Comparison of ENCODE assay signal across 9 cellular contexts in genomic region chr6:165663283-165663735, GRCh38. TPM values are rescaled to one million over a fixed set of nuclear protein-coding genes. Genes with fewer than 3 reads are reported as not detected.
A peak's percentile ranks its signal among the peaks of the same experiment; 100 is the strongest.
DNase-seq lines count a peak whose midpoint lies in the region; ATAC-seq and TF ChIP-seq lines count a peak whose summit lies in the region.
"Had no signal": no experiment of that assay in that cellular context is flagged by ENCODE, and none has a peak within 500 bp of the region (broad histone marks: within the 10 kb centered on the region; RNA-seq: fewer than 3 reads in every experiment).

No MANE protein-coding gene starts in this region.

- peak overlapping the region in 1 of 2 donors; percentile 48 for H3K27ac Mint-ChIP-seq in stimulated activated naive CD8-positive, alpha-beta T cell treated with anti-CD3 and anti-CD28 coated beads, Interleukin-15, amount 100 ng/mL, for 72 hours
- H3K27ac Mint-ChIP-seq in stimulated activated effector memory CD8-positive, alpha-beta T cell treated with anti-CD3 and anti-CD28 coated beads, Interleukin-12 subunit alpha, Interleukin-12 subunit beta, amount 100 ng/mL, for 72 hours: no peak overlapping the region

- H3K36me3 ChIP-seq in HUES48 (ENCODE audit: control insufficient read depth, insufficient read depth, low read length) (no peaks in the 10 kb centered on the region), brain microvascular endothelial cell (replicated peaks) (no peaks in the 10 kb centered on the region)

- H3K36me3 Mint-ChIP-seq in stimulated activated effector memory CD8-positive, alpha-beta T cell treated with anti-CD3 and anti-CD28 coated beads, Interleukin-12 subunit alpha, Interleukin-12 subunit beta, amount 100 ng/mL, for 72 hours: no peaks in the 10 kb centered on the region

- H3K27me3 Mint-ChIP-seq in stimulated activated naive CD8-positive, alpha-beta T cell treated with anti-CD3 and anti-CD28 coated beads, Interleukin-15, amount 100 ng/mL, for 72 hours: peaks cover 61% of the 10 kb centered on the region

- H3K27ac ChIP-seq in HUES48 (ENCODE audit: low read depth, low read length): no peak overlapping the region
- peak overlapping the region; percentile 42 for H3K27ac ChIP-seq in brain microvascular endothelial cell

- no peak for TF ChIP-seq CTCF in brain microvascular endothelial cell (IDR thresholded peaks at IDR 0.05; ENCODE audit: low read depth, low read length, missing control alignments)

- H3K27me3 ChIP-seq in HUES48 (ENCODE audit: control insufficient read depth, insufficient read depth, low read length) (peaks cover 82% of the 10 kb centered on the region), brain microvascular endothelial cell (replicated peaks) (peaks cover 7% of the 10 kb centered on the region)

- no peak overlapping the region for H3K9ac ChIP-seq in HUES48 (ENCODE audit: low read depth, low read length)

- no peak for ATAC-seq in stimulated activated naive CD8-positive, alpha-beta T cell treated with anti-CD3 and anti-CD28 coated beads, Interleukin-15, amount 100 ng/mL, for 72 hours
- ATAC-seq in GM21786 (IDR thresholded peaks at IDR 0.05; ENCODE audit: unreplicated experiment): no peak
- no peak for ATAC-seq in esophagus mucosa
- ATAC-seq in stimulated activated effector memory CD8-positive, alpha-beta T cell treated with anti-CD3 and anti-CD28 coated beads, Interleukin-12 subunit alpha, Interleukin-12 subunit beta, amount 100 ng/mL, for 72 hours: no peak
- ATAC-seq: HCT116 had no signal

- H3K4me1 ChIP-seq in HUES48 (ENCODE audit: control insufficient read depth, insufficient read depth, low read length): peaks cover 36% of the 10 kb centered on the region

- peak; percentile 46 for DNase-seq in brain microvascular endothelial cell
- DNase-seq in iPS-NIHi7 (ENCODE audit: extremely low spot score): peak; percentile 36
- DNase-seq in stimulated activated naive CD8-positive, alpha-beta T cell treated with anti-CD3 and anti-CD28 coated beads, Interleukin-15, amount 100 ng/mL, for 72 hours: no peak
- no peak for DNase-seq in stimulated activated effector memory CD8-positive, alpha-beta T cell treated with anti-CD3 and anti-CD28 coated beads, Interleukin-12 subunit alpha, Interleukin-12 subunit beta, amount 100 ng/mL, for 72 hours (ENCODE audit: low spot score in 2 of 2)

- H3K4me1 Mint-ChIP-seq in stimulated activated naive CD8-positive, alpha-beta T cell treated with anti-CD3 and anti-CD28 coated beads, Interleukin-15, amount 100 ng/mL, for 72 hours: peaks cover 17% of the 10 kb centered on the region
- H3K4me1 Mint-ChIP-seq in stimulated activated effector memory CD8-positive, alpha-beta T cell treated with anti-CD3 and anti-CD28 coated beads, Interleukin-12 subunit alpha, Interleukin-12 subunit beta, amount 100 ng/mL, for 72 hours: no peaks in the 10 kb centered on the region

- in situ Hi-C loops in brain microvascular endothelial cell (cut with HindIII; ENCODE audit: low pct_ligation_motif_present, low sequenced_read_pairs): no loop called here

- H3K4me3 ChIP-seq in HUES48 (ENCODE audit: low read depth, low read length): peak overlapping the region; percentile 56
- H3K4me3 ChIP-seq in brain microvascular endothelial cell (ENCODE audit: low read depth, low read length): peak overlapping the region; percentile 48

- no peaks in the 10 kb centered on the region for H3K9me3 ChIP-seq in HUES48 (ENCODE audit: control insufficient read depth, insufficient read depth, low read length)

- no peaks in the 10 kb centered on the region for H3K9me3 Mint-ChIP-seq in stimulated activated naive CD8-positive, alpha-beta T cell treated with anti-CD3 and anti-CD28 coated beads, Interleukin-15, amount 100 ng/mL, for 72 hours
- H3K9me3 Mint-ChIP-seq in stimulated activated effector memory CD8-positive, alpha-beta T cell treated with anti-CD3 and anti-CD28 coated beads, Interleukin-12 subunit alpha, Interleukin-12 subunit beta, amount 100 ng/mL, for 72 hours: no peaks in the 10 kb centered on the region

- peak overlapping the region; percentile 19 to 49 for H3K4me3 Mint-ChIP-seq in stimulated activated naive CD8-positive, alpha-beta T cell treated with anti-CD3 and anti-CD28 coated beads, Interleukin-15, amount 100 ng/mL, for 72 hours
- H3K4me3 Mint-ChIP-seq in stimulated activated effector memory CD8-positive, alpha-beta T cell treated with anti-CD3 and anti-CD28 coated beads, Interleukin-12 subunit alpha, Interleukin-12 subunit beta, amount 100 ng/mL, for 72 hours: no peak overlapping the region

RNA-seq across cellular contexts. Expression of gene PDE10A, which starts 0.3 kb away (rescaled TPM):
- 0.72 TPM for total RNA-seq in esophagus mucosa
- total RNA-seq: T-helper 1 cell treated with Interleukin-12 subunit alpha and Interleukin-12 subunit beta and Interleukin-4 antibody, amounts not matched to agents 30 ng/mL and 1 ng/mL, for 36 hours had no signal

Comparison
In these comparisons a context has a peak if more than half of its experiments do, and no peak if none do; other contexts are left out.
1. DNase-seq: peak in brain microvascular endothelial cell (single experiment) and iPS-NIHi7 (single experiment); none in stimulated activated naive CD8-positive, alpha-beta T cell treated with anti-CD3 and anti-CD28 coated beads, Interleukin-15, amount 100 ng/mL, for 72 hours (0 of 2) and stimulated activated effector memory CD8-positive, alpha-beta T cell treated with anti-CD3 and anti-CD28 coated beads, Interleukin-12 subunit alpha, Interleukin-12 subunit beta, amount 100 ng/mL, for 72 hours (0 of 2).